20 cellular contexts compared by ENCODE assay signal in genomic region chr13:101799196-101799595, GRCh38.
A peak's percentile ranks its signal among the peaks of the same experiment; 100 is the strongest.
DNase-seq lines count a peak whose midpoint lies in the region; ATAC-seq and TF ChIP-seq lines count a peak whose summit lies in the region.
"Had no signal": no experiment of that assay in that cellular context is flagged by ENCODE, and none has a peak within 500 bp of the region (broad histone marks: within the 10 kb centered on the region; RNA-seq: fewer than 3 reads in every experiment).

No MANE protein-coding gene starts in this region.

- TF ChIP-seq CTCF in GM23338 (conservative IDR thresholded peaks at IDR 0.05; ENCODE audit: low read depth in 2 of 2) (no peak), endodermal cell (conservative IDR thresholded peaks at IDR 0.05) (no peak), neural cell (IDR thresholded peaks at IDR 0.05; ENCODE audit: poor library complexity, severe bottlenecking) (no peak), HFFc6 (IDR thresholded peaks at IDR 0.05) (no peak)

- H3K4me1 ChIP-seq in GM23338 (ENCODE audit: insufficient read depth): peaks cover 9% of the 10 kb centered on the region
- H3K4me1 ChIP-seq in endodermal cell (ENCODE audit: control insufficient read depth, insufficient read depth, low read length): no peaks in the 10 kb centered on the region
- H3K4me1 ChIP-seq: A549; BE2C; BLaER1 treated with 17β-estradiol and CSF1 and Interleukin-3, amounts not matched to agents 10 nM and 100 nM had no signal

- no peaks in the 10 kb centered on the region for H3K27me3 ChIP-seq in GM23338 (ENCODE audit: insufficient read depth)
- H3K27me3 ChIP-seq in endodermal cell (ENCODE audit: control insufficient read depth, insufficient read depth, low read length, poor library complexity, severe bottlenecking): no peaks in the 10 kb centered on the region
- H3K27me3 ChIP-seq in neural cell (ENCODE audit: insufficient read depth, low read depth, low read length): no peaks in the 10 kb centered on the region
- H3K27me3 ChIP-seq: BE2C; BLaER1 treated with 17β-estradiol and CSF1 and Interleukin-3, amounts not matched to agents 10 nM and 100 nM had no signal

- no peaks in the 10 kb centered on the region for H4K20me1 ChIP-seq in GM23338 (replicated peaks; ENCODE audit: insufficient read depth)
- no peaks in the 10 kb centered on the region for H4K20me1 ChIP-seq in neural cell (ENCODE audit: insufficient read depth)
- H4K20me1 ChIP-seq: BLaER1 treated with 17β-estradiol and CSF1 and Interleukin-3, amounts not matched to agents 10 nM and 100 nM had no signal

- H3K4me3 ChIP-seq in GM23338 (no peak overlapping the region), endodermal cell (ENCODE audit: low read length) (no peak overlapping the region), neural cell (ENCODE audit: low read length) (peak overlapping the region; percentile 37)
- H3K4me3 ChIP-seq: A549; BLaER1 treated with 17β-estradiol and CSF1 and Interleukin-3, amounts not matched to agents 10 nM and 100 nM had no signal

- H3K27ac ChIP-seq in GM23338 (ENCODE audit: low read depth) (no peak overlapping the region), endodermal cell (ENCODE audit: low read depth, low read length) (no peak overlapping the region), neural cell (ENCODE audit: low read length) (peak overlapping the region; percentile 26)
- H3K27ac ChIP-seq: A549; BLaER1 treated with 17β-estradiol and CSF1 and Interleukin-3, amounts not matched to agents 10 nM and 100 nM had no signal

- H2AFZ ChIP-seq in GM23338 (no peak overlapping the region), neural cell (ENCODE audit: low read depth, low read length) (no peak overlapping the region)

- 61 to 74% methylated on average over 3 to 4 of the region's 4 CpGs for WGBS in endodermal cell (ENCODE audit: insufficient coverage in 1 of 2, insufficient read length in 1 of 2), 2 experiments

- H3K9me3 Mint-ChIP-seq in GM23338 (no peaks in the 10 kb centered on the region), endodermal cell (no peaks in the 10 kb centered on the region), HFFc6 (no peaks in the 10 kb centered on the region)
- H3K9me3 Mint-ChIP-seq: CD4-positive, alpha-beta T cell; CD8-positive, alpha-beta memory T cell; H9 had no signal

- H3K4me2 ChIP-seq in GM23338 (no peak overlapping the region), neural cell (ENCODE audit: low read length) (no peak overlapping the region)
- H3K4me2 ChIP-seq: A549; BLaER1 treated with 17β-estradiol and CSF1 and Interleukin-3, amounts not matched to agents 10 nM and 100 nM had no signal

- no peak overlapping the region for H3K9ac ChIP-seq in endodermal cell (ENCODE audit: extremely low read depth, low read length, poor library complexity, severe bottlenecking)
- no peak overlapping the region for H3K9ac ChIP-seq in neural cell (ENCODE audit: low read length)
- H3K9ac ChIP-seq: BLaER1 treated with 17β-estradiol and CSF1 and Interleukin-3, amounts not matched to agents 10 nM and 100 nM had no signal

- no peaks in the 10 kb centered on the region for H3K9me3 ChIP-seq in endodermal cell (ENCODE audit: control insufficient read depth, low read length)
- H3K9me3 ChIP-seq in neural cell (ENCODE audit: low read length): no peaks in the 10 kb centered on the region
- H3K9me3 ChIP-seq: A549; BE2C; BLaER1 treated with 17β-estradiol and CSF1 and Interleukin-3, amounts not matched to agents 10 nM and 100 nM had no signal

- no peak overlapping the region for H3K4me3 Mint-ChIP-seq in GM23338
- no peak overlapping the region for H3K4me3 Mint-ChIP-seq in endodermal cell
- no peak overlapping the region for H3K4me3 Mint-ChIP-seq in HFFc6
- H3K4me3 Mint-ChIP-seq: CD14-positive monocyte; CD4-positive, alpha-beta T cell; CD8-positive, alpha-beta memory T cell; H9 had no signal

- peak; percentile 23 for TF ChIP-seq RAD21 in neural cell (conservative IDR thresholded peaks at IDR 0.05)

- H3K36me3 Mint-ChIP-seq in GM23338 (ENCODE audit: low read depth): no peaks in the 10 kb centered on the region
- H3K36me3 Mint-ChIP-seq in endodermal cell (ENCODE audit: low read depth): no peaks in the 10 kb centered on the region
- no peaks in the 10 kb centered on the region for H3K36me3 Mint-ChIP-seq in HFFc6 (ENCODE audit: low read depth)
- H3K36me3 Mint-ChIP-seq: CD14-positive monocyte; CD8-positive, alpha-beta memory T cell had no signal

- ATAC-seq in GM23338 (peak; percentile 75), GM18511 (IDR thresholded peaks at IDR 0.05; ENCODE audit: unreplicated experiment) (no peak)
- ATAC-seq: A549, HCT116 had no signal

- no peaks in the 10 kb centered on the region for H3F3A ChIP-seq in GM23338 (replicated peaks; ENCODE audit: low read depth)
- H3F3A ChIP-seq in neural cell (ENCODE audit: insufficient read depth, low read length, poor library complexity, severe bottlenecking): no peaks in the 10 kb centered on the region

- TF ChIP-seq EP300 in neural cell (conservative IDR thresholded peaks at IDR 0.05; ENCODE audit: poor library complexity, severe bottlenecking): peak; percentile 67

- H3K27ac Mint-ChIP-seq in GM23338 (peak overlapping the region; percentile 25), endodermal cell (no peak overlapping the region), HFFc6 (no peak overlapping the region)
- H3K27ac Mint-ChIP-seq: CD14-positive monocyte; CD4-positive, alpha-beta T cell; CD8-positive, alpha-beta memory T cell had no signal

- peak; percentile 17 for DNase-seq in GM23338 (ENCODE audit: low spot score)
- peak; percentile 60 for DNase-seq in endodermal cell
- DNase-seq in glomerular visceral epithelial cell (ENCODE audit: extremely low spot score): no peak
- DNase-seq in HFFc6: no peak
- DNase-seq: 8988T; ACHN; AML-193; BE2C; CD4-positive, alpha-beta T cell; CD8-positive, alpha-beta memory T cell; DMS 273 treated with DMSO at 0.1 percent for 48 hours; DMS79; GF-D8; H9 had no signal

- H3K36me3 ChIP-seq in GM23338 (ENCODE audit: insufficient read depth): no peaks in the 10 kb centered on the region
- H3K36me3 ChIP-seq in endodermal cell (ENCODE audit: control insufficient read depth, insufficient read depth, low read length): no peaks in the 10 kb centered on the region
- no peaks in the 10 kb centered on the region for H3K36me3 ChIP-seq in neural cell (ENCODE audit: insufficient read depth, low read length)
- H3K36me3 ChIP-seq: BE2C; BLaER1 treated with 17β-estradiol and CSF1 and Interleukin-3, amounts not matched to agents 10 nM and 100 nM had no signal

- H3K79me2 ChIP-seq in GM23338 (replicated peaks; ENCODE audit: insufficient read depth) (no peaks in the 10 kb centered on the region), neural cell (replicated peaks; ENCODE audit: insufficient read depth, low read length) (no peaks in the 10 kb centered on the region)

- H3K27me3 Mint-ChIP-seq in GM23338 (ENCODE audit: insufficient read depth, low read depth, poor library complexity) (no peaks in the 10 kb centered on the region), endodermal cell (ENCODE audit: insufficient read depth) (no peaks in the 10 kb centered on the region), HFFc6 (ENCODE audit: insufficient read depth) (peaks cover 2% of the 10 kb centered on the region; the same call in 1 of the 2 replicates)
- H3K27me3 Mint-ChIP-seq: CD4-positive, alpha-beta T cell had no signal

- H3K9me2 ChIP-seq in GM23338 (ENCODE audit: insufficient read depth) (no peaks in the 10 kb centered on the region), neural cell (ENCODE audit: insufficient read depth, low read length) (no peaks in the 10 kb centered on the region)

- H3K4me1 Mint-ChIP-seq in GM23338 (peaks cover 20% of the 10 kb centered on the region), endodermal cell (peaks cover 8% of the 10 kb centered on the region), HFFc6 (ENCODE audit: low read depth) (no peaks in the 10 kb centered on the region)
- H3K4me1 Mint-ChIP-seq: CD14-positive monocyte; CD8-positive, alpha-beta memory T cell had no signal

TF ChIP-seq in neural cell, 6 proteins besides CTCF, POLR2A, EP300 and RAD21:
- peak; percentile 30 for TF ChIP-seq SMC3 (conservative IDR thresholded peaks at IDR 0.05; ENCODE audit: poor library complexity)
- TF ChIP-seq TAF1 (IDR thresholded peaks at IDR 0.05; ENCODE audit: low read depth): no peak
- TF ChIP-seq POLR2AphosphoS5 (IDR thresholded peaks at IDR 0.05): peak; percentile 19

Comparison
In these comparisons a context has a peak if more than half of its experiments do, and no peak if none do; other contexts are left out.
1. DNase-seq: peak in GM23338 (single experiment) and endodermal cell (single experiment); none in glomerular visceral epithelial cell (single experiment) and HFFc6 (single experiment).